In the genomic region with DNA sequence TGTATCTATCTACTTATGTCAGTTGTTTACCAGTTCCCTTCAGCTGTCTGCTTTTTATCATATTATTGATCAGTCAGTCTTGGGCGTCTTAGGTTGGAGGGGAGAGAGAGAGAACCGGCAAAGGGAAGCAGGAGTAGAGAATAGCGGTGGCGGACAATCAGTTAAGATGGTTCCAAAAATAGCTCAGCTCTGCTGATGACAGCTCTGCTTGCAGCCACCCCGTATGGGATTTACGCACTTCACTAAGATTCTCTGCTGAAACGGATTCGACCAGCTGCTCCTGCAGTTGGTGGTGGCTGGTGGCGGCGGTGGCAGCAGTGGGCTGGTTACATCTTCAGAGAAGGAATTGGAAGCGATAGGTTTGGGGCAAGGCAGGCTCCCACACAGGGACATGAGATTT, we compare ENCODE assay signal across 18 cellular contexts.
DNase-seq lines count a peak whose midpoint lies in the region; ATAC-seq and TF ChIP-seq lines count a peak whose summit lies in the region.
"Had no signal": no experiment of that assay in that cellular context is flagged by ENCODE, and none has a peak within 500 bp of the region (broad histone marks: within the 10 kb centered on the region; RNA-seq: fewer than 3 reads in every experiment).

No MANE protein-coding gene starts in this region.

- H3K79me2 ChIP-seq in Karpas-422 (ENCODE audit: low read length), result no peaks in the 10 kb centered on the region

- peak; percentile 21 for DNase-seq in Karpas-422
- peak; percentile 81 for DNase-seq in NCI-H187 treated with DMSO at 0.1 percent for 48 hours (lab: John Stamatoyannopoulos, UW)
- DNase-seq in SK-N-DZ (ENCODE audit: low spot score), result peak; percentile 90
- DNase-seq in myocyte (ENCODE audit: low read depth), result peak; percentile 68
- no peak for DNase-seq in endodermal cell
- no peak for DNase-seq in NCI-H1048 (lab: John Stamatoyannopoulos, UW)
- DNase-seq: activated CD4-positive, alpha-beta T cell treated with anti-CD3 and anti-CD28 coated beads, Interleukin-2, amount 50 U/mL, for 4 hours; activated gamma-delta T cell; NCI-H446 treated with DMSO at 0.1 percent for 48 hours; OCI-M1; SHP77 treated with DMSO at 0.1 percent for 48 hours; stimulated activated naive CD8-positive, alpha-beta T cell treated with anti-CD3 and anti-CD28 coated beads, Interleukin-15, Interleukin-2, amounts not matched to agents 100 U/mL and 50 U/mL, for 24 hours; T-helper 17 cell; upper lobe of right lung had no signal

- no peak for TF ChIP-seq CTCF in endodermal cell (conservative IDR thresholded peaks at IDR 0.05)

- no peaks in the 10 kb centered on the region for H3K36me3 Mint-ChIP-seq in endodermal cell (ENCODE audit: low read depth)

- no peak overlapping the region for H3K27ac ChIP-seq in Karpas-422 (ENCODE audit: low read length)
- H3K27ac ChIP-seq in endodermal cell (ENCODE audit: low read depth, low read length), result no peak overlapping the region
- H3K27ac ChIP-seq: heart left ventricle, upper lobe of right lung had no signal

- peaks cover 12% of the 10 kb centered on the region for H3K27me3 Mint-ChIP-seq in endodermal cell (ENCODE audit: insufficient read depth)

- no peaks in the 10 kb centered on the region for H3K9me2 ChIP-seq in Karpas-422 (replicated peaks; ENCODE audit: insufficient read depth, low read length)

- H3K9me3 Mint-ChIP-seq in endodermal cell, result no peaks in the 10 kb centered on the region

- H3K36me3 ChIP-seq in Karpas-422 (ENCODE audit: insufficient read depth, low read length) (no peaks in the 10 kb centered on the region), endodermal cell (ENCODE audit: control insufficient read depth, insufficient read depth, low read length) (no peaks in the 10 kb centered on the region)
- H3K36me3 ChIP-seq: heart left ventricle, upper lobe of right lung had no signal

- no peak overlapping the region for H2AFZ ChIP-seq in Karpas-422 (ENCODE audit: low read length)

- 88 to 94% methylated on average over 9 to 11 of the region's 11 CpGs for WGBS in endodermal cell (ENCODE audit: insufficient coverage in 1 of 2, insufficient read length in 1 of 2), 2 experiments

- H3K4me3 Mint-ChIP-seq in endodermal cell, result no peak overlapping the region
- H3K4me3 Mint-ChIP-seq: T-helper 17 cell had no signal

- H3K27me3 ChIP-seq in Karpas-422 (ENCODE audit: low read length), result no peaks in the 10 kb centered on the region
- H3K27me3 ChIP-seq in endodermal cell (ENCODE audit: control insufficient read depth, insufficient read depth, low read length, poor library complexity, severe bottlenecking), result no peaks in the 10 kb centered on the region
- H3K27me3 ChIP-seq: upper lobe of right lung had no signal

- H3K9me3 ChIP-seq in Karpas-422 (ENCODE audit: low read length) (no peaks in the 10 kb centered on the region), endodermal cell (ENCODE audit: control insufficient read depth, low read length) (no peaks in the 10 kb centered on the region)
- H3K9me3 ChIP-seq: heart left ventricle, upper lobe of right lung had no signal

- no peaks in the 10 kb centered on the region for H4K20me1 ChIP-seq in Karpas-422 (ENCODE audit: insufficient read depth, low read depth, low read length)

- H3K4me3 ChIP-seq in Karpas-422 (ENCODE audit: low read length) (no peak overlapping the region), endodermal cell (ENCODE audit: low read length) (no peak overlapping the region)
- H3K4me3 ChIP-seq: heart left ventricle, upper lobe of right lung had no signal

- H3K4me1 ChIP-seq in Karpas-422 (ENCODE audit: low read length) (no peaks in the 10 kb centered on the region), endodermal cell (ENCODE audit: control insufficient read depth, insufficient read depth, low read length) (no peaks in the 10 kb centered on the region)
- H3K4me1 ChIP-seq: upper lobe of right lung had no signal

- H3K9ac ChIP-seq in Karpas-422 (ENCODE audit: low read length) (no peak overlapping the region), endodermal cell (ENCODE audit: extremely low read depth, low read length, poor library complexity, severe bottlenecking) (no peak overlapping the region)

- H3K27ac Mint-ChIP-seq in endodermal cell, result no peak overlapping the region
- H3K27ac Mint-ChIP-seq: T-helper 17 cell had no signal

- H3K4me1 Mint-ChIP-seq in endodermal cell, result peaks cover 3% of the 10 kb centered on the region
- H3K4me1 Mint-ChIP-seq: T-helper 17 cell had no signal

- ATAC-seq in HG03469 (IDR thresholded peaks at IDR 0.05; ENCODE audit: unreplicated experiment), result no peak
- no peak for ATAC-seq in GM21576 (IDR thresholded peaks at IDR 0.05; ENCODE audit: unreplicated experiment)
- ATAC-seq: sciatic nerve; stimulated activated naive CD8-positive, alpha-beta T cell treated with anti-CD3 and anti-CD28 coated beads, Interleukin-15, Interleukin-2, amounts not matched to agents 100 U/mL and 50 U/mL, for 24 hours; T-helper 17 cell; upper lobe of right lung had no signal

- H3K4me2 ChIP-seq in Karpas-422 (ENCODE audit: low read depth, low read length, poor library complexity, severe bottlenecking), result no peak overlapping the region

Comparison
In these comparisons a context has a peak if more than half of its experiments do, and no peak if none do; other contexts are left out.
1. DNase-seq: peak in Karpas-422 (single experiment), NCI-H187 treated with DMSO at 0.1 percent for 48 hours (single experiment), SK-N-DZ (single experiment) and myocyte (single experiment); none in endodermal cell (single experiment) and NCI-H1048 (single experiment).